ENCODE assay signal across 13 cellular contexts in the genomic region with DNA sequence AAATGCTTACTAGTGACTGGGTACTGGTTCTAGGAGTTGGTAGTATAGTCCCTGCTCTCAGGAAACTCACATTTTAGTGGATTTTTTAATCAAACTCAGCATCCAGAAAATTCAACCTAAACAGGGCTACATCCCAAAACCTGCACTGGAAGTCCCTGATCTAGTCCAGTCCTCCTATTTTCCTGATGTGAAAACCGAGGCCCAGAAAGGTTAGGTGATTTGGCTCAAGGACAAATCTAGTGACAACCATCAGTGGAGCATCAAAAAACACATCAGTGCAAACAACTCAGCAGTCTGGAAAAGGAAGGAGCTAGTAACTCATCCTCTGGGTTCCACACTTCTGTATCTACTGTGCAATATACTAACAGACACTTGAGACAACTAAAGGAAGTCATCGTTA. TPM values are rescaled to one million over a fixed set of nuclear protein-coding genes. Genes with fewer than 3 reads are reported as not detected.
DNase-seq lines count a peak whose midpoint lies in the region; ATAC-seq, FAIRE-seq and TF ChIP-seq lines count a peak whose summit lies in the region.
"Had no signal": no experiment of that assay in that cellular context is flagged by ENCODE, and none has a peak within 500 bp of the region (broad histone marks: within the 10 kb centered on the region; RNA-seq: fewer than 3 reads in every experiment).

No MANE protein-coding gene starts in this region.

- BruUV-seq in Caco-2 (replicated peaks; lab: Mats Ljungman, UMichigan), result no TSS peak

- H3K27me3 ChIP-seq in keratinocyte (ENCODE audit: control insufficient read depth, extremely low read depth, insufficient read depth, low read length) (no peaks in the 10 kb centered on the region), Caco-2 (replicated peaks; ENCODE audit: control insufficient read depth, insufficient read depth, low read length) (no peaks in the 10 kb centered on the region)
- H3K27me3 ChIP-seq: gastroesophageal sphincter, neutrophil had no signal

- no peak overlapping the region for H2AFZ ChIP-seq in keratinocyte (ENCODE audit: control insufficient read depth, low read length)

- no peaks in the 10 kb centered on the region for H3K9me3 Mint-ChIP-seq in activated naive CD4-positive, alpha-beta T cell treated with anti-CD3 and anti-CD28 coated beads, Interleukin-2, amount 50 U/mL, for 24 hours
- H3K9me3 Mint-ChIP-seq in Caco-2 (ENCODE audit: unreplicated experiment), result no peaks in the 10 kb centered on the region

- H3K36me3 ChIP-seq in keratinocyte (ENCODE audit: control insufficient read depth in 2 of 2, extremely low read depth in 1 of 2, insufficient read depth in 2 of 2, low read length in 2 of 2), result peaks cover 0 to 2% of the 10 kb centered on the region in 2 experiments
- peaks cover 3% of the 10 kb centered on the region for H3K36me3 ChIP-seq in Caco-2 (ENCODE audit: control insufficient read depth, insufficient read depth, low read length)
- H3K36me3 ChIP-seq: gastroesophageal sphincter, neutrophil had no signal

- peaks cover 28% of the 10 kb centered on the region for H3K79me2 ChIP-seq in keratinocyte (ENCODE audit: control insufficient read depth, insufficient read depth, low read length)

- DNase-seq in activated naive CD4-positive, alpha-beta T cell treated with anti-CD3 and anti-CD28 coated beads, Interleukin-2, amount 50 U/mL, for 16 hours, result no peak
- DNase-seq in T-helper 17 cell (no peak), keratinocyte (ENCODE audit: low read depth, low spot score) (no peak), substantia nigra (lab: John Stamatoyannopoulos, UW) (no peak), NOMO-1 (lab: John Stamatoyannopoulos, UW; ENCODE audit: unreplicated experiment in 2 of 2) (no peak), Caco-2 (no peak), amniotic stem cell (lab: John Stamatoyannopoulos, UW) (no peak)
- DNase-seq: NCI-H187 treated with DMSO at 0.1 percent for 48 hours, NCI-H526 treated with DMSO at 0.1 percent for 48 hours, SHP77 treated with DMSO at 0.1 percent for 48 hours had no signal

- CTCF ChIA-PET in Caco-2 (lab: Charles Lee), result interaction anchor here (0.6 kb wide), 1 partner anchor 56 kb away, joined by 4 read pairs; no protein-coding TSS in a partner anchor

- ATAC-seq in T-helper 17 cell, result no peak

- H3K36me3 Mint-ChIP-seq in activated naive CD4-positive, alpha-beta T cell treated with anti-CD3 and anti-CD28 coated beads, Interleukin-2, amount 50 U/mL, for 24 hours, result peaks cover 10% of the 10 kb centered on the region
- H3K36me3 Mint-ChIP-seq in T-helper 17 cell (ENCODE audit: low read depth) (no peaks in the 10 kb centered on the region), Caco-2 (ENCODE audit: insufficient read depth, unreplicated experiment) (peaks cover 81% of the 10 kb centered on the region)

- peak overlapping the region; percentile 89 for H3K27ac Mint-ChIP-seq in activated naive CD4-positive, alpha-beta T cell treated with anti-CD3 and anti-CD28 coated beads, Interleukin-2, amount 50 U/mL, for 24 hours
- H3K27ac Mint-ChIP-seq in T-helper 17 cell (peak overlapping the region; percentile 90), Caco-2 (ENCODE audit: unreplicated experiment) (no peak overlapping the region)

- peaks cover 89% of the 10 kb centered on the region for H3K4me1 Mint-ChIP-seq in activated naive CD4-positive, alpha-beta T cell treated with anti-CD3 and anti-CD28 coated beads, Interleukin-2, amount 50 U/mL, for 24 hours
- H3K4me1 Mint-ChIP-seq in T-helper 17 cell (peaks cover 68% of the 10 kb centered on the region), Caco-2 (ENCODE audit: low read depth, unreplicated experiment) (peaks cover 27% of the 10 kb centered on the region)

- H3K9ac ChIP-seq in keratinocyte (ENCODE audit: control insufficient read depth, extremely low read depth, insufficient read depth, low read length), result no peak overlapping the region

- peak overlapping the region; percentile 57 for H3K4me2 ChIP-seq in keratinocyte (ENCODE audit: control insufficient read depth, extremely low read depth, insufficient read depth, low read depth, low read length)

- dilution Hi-C loops in keratinocyte (cut with MboI; ENCODE audit: extremely low pct_ligation_motif_present, low sequenced_read_pairs), result no loop called here

- POLR2A ChIA-PET in Caco-2 (lab: Charles Lee), result interaction anchor here (0.6 kb wide), 1 partner anchor 16 kb away, joined by 5 read pairs; no protein-coding TSS in a partner anchor

- intact Hi-C loops in Caco-2 (cut with micrococcal nuclease; ENCODE audit: unreplicated experiment), result no loop called here

- no peak for TF ChIP-seq CTCF in keratinocyte (optimal IDR thresholded peaks at IDR 0.05 in 1 of 3, IDR thresholded peaks at IDR 0.05 in 1 of 3, conservative IDR thresholded peaks at IDR 0.05 in 1 of 3; ENCODE audit: extremely low read depth in 1 of 3, insufficient read depth in 2 of 3, low read length in 3 of 3)
- no peak for TF ChIP-seq CTCF in Caco-2 (IDR thresholded peaks at IDR 0.05; ENCODE audit: insufficient read depth in 1 of 2, low read depth in 1 of 2, low read length in 1 of 2, severe bottlenecking in 1 of 2, unreplicated experiment in 1 of 2)

- FAIRE-seq in keratinocyte (lab: Jason Lieb, UNC), result no peak

- H3K4me1 ChIP-seq in keratinocyte (ENCODE audit: control insufficient read depth, extremely low read depth, insufficient read depth, low read length) (peaks cover 32% of the 10 kb centered on the region), Caco-2 (peaks cover 6% of the 10 kb centered on the region)

- no peak overlapping the region for H3K27ac ChIP-seq in keratinocyte (ENCODE audit: control insufficient read depth, insufficient read depth, low read length)
- peak overlapping the region; percentile 75 for H3K27ac ChIP-seq in substantia nigra (ENCODE audit: low read depth, low read length, poor library complexity, severe bottlenecking)
- H3K27ac ChIP-seq: neutrophil had no signal

- peaks cover 2% of the 10 kb centered on the region for H3K9me1 ChIP-seq in keratinocyte (ENCODE audit: control insufficient read depth, extremely low read depth, insufficient read depth, low read length)

- H3K4me3 Mint-ChIP-seq in activated naive CD4-positive, alpha-beta T cell treated with anti-CD3 and anti-CD28 coated beads, Interleukin-2, amount 50 U/mL, for 24 hours, result peak overlapping the region; percentile 64
- H3K4me3 Mint-ChIP-seq in T-helper 17 cell (peak overlapping the region; percentile 76), Caco-2 (ENCODE audit: unreplicated experiment) (no peak overlapping the region)

- H3K4me3 ChIP-seq in keratinocyte (ENCODE audit: control insufficient read depth in 2 of 3, extremely low read depth in 1 of 3, insufficient read depth in 2 of 3, low read depth in 1 of 3, low read length in 3 of 3) (no peak overlapping the region), Caco-2 (ENCODE audit: low read depth, low read length) (no peak overlapping the region)
- H3K4me3 ChIP-seq: gastroesophageal sphincter had no signal

- H3K9me3 ChIP-seq in T-helper 17 cell (ENCODE audit: control insufficient read depth, low read length, poor library complexity, severe bottlenecking) (no peaks in the 10 kb centered on the region), keratinocyte (ENCODE audit: control insufficient read depth, low read depth, low read length) (no peaks in the 10 kb centered on the region), Caco-2 (no peaks in the 10 kb centered on the region)
- H3K9me3 ChIP-seq: gastroesophageal sphincter, neutrophil had no signal

- no peaks in the 10 kb centered on the region for H3K27me3 Mint-ChIP-seq in activated naive CD4-positive, alpha-beta T cell treated with anti-CD3 and anti-CD28 coated beads, Interleukin-2, amount 50 U/mL, for 24 hours
- H3K27me3 Mint-ChIP-seq in T-helper 17 cell (no peaks in the 10 kb centered on the region), Caco-2 (ENCODE audit: insufficient read depth, unreplicated experiment) (no peaks in the 10 kb centered on the region)

- H4K20me1 ChIP-seq in keratinocyte (ENCODE audit: control insufficient read depth, extremely low read depth, insufficient read depth, low read length), result no peaks in the 10 kb centered on the region

RNA-seq across cellular contexts. Expression of a gene that starts 38.2 kb away (rescaled TPM):
- total RNA-seq in T-helper 17 cell (100 to 1,000 TPM; 118 to 119 TPM), Caco-2 (2022) (225 and 226 TPM in 2 replicates)
- polyA plus RNA-seq in keratinocyte, result 20.0 to 22.8 TPM (median 22.2 TPM) in 3 replicates
- 14.2 TPM for polyA plus RNA-seq in keratinocyte (2011; ENCODE audit: low read depth)
- polyA plus RNA-seq in keratinocyte (2011; cell fraction: cytosol; rRNA removed), result 8.4 and 11.9 TPM in 2 replicates
- polyA plus RNA-seq in keratinocyte (2011; cell fraction: nucleus; rRNA removed), result 31.3 and 36.7 TPM in 2 replicates
- polyA plus RNA-seq in keratinocyte (2012; ENCODE audit: low replicate concordance), result 16.0 and 23.2 TPM in 2 replicates
- polyA minus RNA-seq in keratinocyte, result 42.2 to 70.6 TPM (median 59.9 TPM) in 3 replicates
- polyA minus RNA-seq in keratinocyte (2011; cell fraction: cytosol; rRNA and poly(A)+ RNA removed), result 33.2 TPM
- polyA minus RNA-seq in keratinocyte (2011; cell fraction: nucleus; rRNA and poly(A)+ RNA removed), result 62.6 and 99.0 TPM in 2 replicates
